In genomic region chr6:21947751-21948386, GRCh38 we compare ENCODE assay signal across 10 cellular contexts.
DNase-seq lines count a peak whose midpoint lies in the region; ATAC-seq and TF ChIP-seq lines count a peak whose summit lies in the region.
"Had no signal": no experiment of that assay in that cellular context is flagged by ENCODE, and none has a peak within 500 bp of the region (broad histone marks: within the 10 kb centered on the region; RNA-seq: fewer than 3 reads in every experiment).

No MANE protein-coding gene starts in this region.

- H3K27ac Mint-ChIP-seq in WTC11: peak overlapping the region; percentile 87; the same call in 1 of the 2 replicates
- no peak overlapping the region for H3K27ac Mint-ChIP-seq in activated CD8-positive, alpha-beta T cell treated with anti-CD3 and anti-CD28 coated beads for 36 hours

- H3K36me3 ChIP-seq in cardiac muscle cell (no peaks in the 10 kb centered on the region), iPS-20b (ENCODE audit: insufficient read depth, low read depth, low read length) (no peaks in the 10 kb centered on the region), thyroid gland (no peaks in the 10 kb centered on the region)
- H3K36me3 ChIP-seq: prostate gland had no signal

- DNase-seq in cardiac muscle cell (ENCODE audit: low read depth in 1 of 2, low spot score in 1 of 2) (no peak), Right ventricle myocardium superior (no peak), WTC11 (ENCODE audit: low spot score) (no peak), thyroid gland (peak; percentile 25 to 36)
- DNase-seq in activated CD8-positive, alpha-beta T cell treated with anti-CD3 and anti-CD28 coated beads for 36 hours: no peak
- DNase-seq in activated CD8-positive, alpha-beta memory T cell treated with anti-CD3 and anti-CD28 coated beads, Interleukin-2, amount 50 U/mL, for 48 hours: no peak
- DNase-seq: activated T-cell treated with anti-CD3 and anti-CD28 coated beads for 4 hours had no signal

- 33 to 38% methylated on average over 5 of the region's 5 CpGs for WGBS in thyroid gland, 2 donors

- H3K27me3 ChIP-seq in cardiac muscle cell (no peaks in the 10 kb centered on the region), iPS-20b (ENCODE audit: insufficient read depth, low read length) (no peaks in the 10 kb centered on the region), thyroid gland (no peaks in the 10 kb centered on the region)

- H3K27ac ChIP-seq in cardiac muscle cell (peak overlapping the region; percentile 22), iPS-20b (ENCODE audit: low read length) (peak overlapping the region; percentile 27), thyroid gland (peak overlapping the region; percentile 78 to 84 (median 84))
- H3K27ac ChIP-seq: prostate gland had no signal

- H3K36me3 Mint-ChIP-seq in WTC11: no peaks in the 10 kb centered on the region
- H3K36me3 Mint-ChIP-seq in activated CD8-positive, alpha-beta T cell treated with anti-CD3 and anti-CD28 coated beads for 36 hours (ENCODE audit: low read depth): no peaks in the 10 kb centered on the region

- no peak for TF ChIP-seq CTCF in cardiac muscle cell (IDR thresholded peaks at IDR 0.05; ENCODE audit: low read depth, low read length)
- no peak for TF ChIP-seq CTCF in WTC11 (IDR thresholded peaks at IDR 0.05)
- TF ChIP-seq CTCF in thyroid gland (IDR thresholded peaks at IDR 0.05): no peak
- no peak for TF ChIP-seq CTCF in activated CD8-positive, alpha-beta T cell treated with anti-CD3 and anti-CD28 coated beads for 36 hours (IDR thresholded peaks at IDR 0.05)

- peak overlapping the region; percentile 24; the same call in 1 of the 2 replicates for H3K4me3 Mint-ChIP-seq in WTC11
- no peak overlapping the region for H3K4me3 Mint-ChIP-seq in activated CD8-positive, alpha-beta T cell treated with anti-CD3 and anti-CD28 coated beads for 36 hours

- H3K9me3 Mint-ChIP-seq in WTC11: no peaks in the 10 kb centered on the region
- no peaks in the 10 kb centered on the region for H3K9me3 Mint-ChIP-seq in activated CD8-positive, alpha-beta T cell treated with anti-CD3 and anti-CD28 coated beads for 36 hours

- H3K27me3 Mint-ChIP-seq in WTC11 (ENCODE audit: low read depth): no peaks in the 10 kb centered on the region
- no peaks in the 10 kb centered on the region for H3K27me3 Mint-ChIP-seq in activated CD8-positive, alpha-beta T cell treated with anti-CD3 and anti-CD28 coated beads for 36 hours

- H3K9me3 ChIP-seq in cardiac muscle cell (ENCODE audit: low read depth): no peaks in the 10 kb centered on the region
- no peaks in the 10 kb centered on the region for H3K9me3 ChIP-seq in iPS-20b (ENCODE audit: insufficient read depth, low read depth, low read length)
- H3K9me3 ChIP-seq in thyroid gland: no peaks in the 10 kb centered on the region
- H3K9me3 ChIP-seq: prostate gland had no signal

- peaks cover 50% of the 10 kb centered on the region for H3K4me1 Mint-ChIP-seq in WTC11
- H3K4me1 Mint-ChIP-seq in activated CD8-positive, alpha-beta T cell treated with anti-CD3 and anti-CD28 coated beads for 36 hours (ENCODE audit: low read depth): peaks cover 8% of the 10 kb centered on the region

- CTCF ChIA-PET in WTC11 (lab: Charles Lee): no interaction called here
- CTCF ChIA-PET in activated CD8-positive, alpha-beta T cell treated with anti-CD3 and anti-CD28 coated beads for 36 hours (lab: Charles Lee): no interaction called here

- H3K4me1 ChIP-seq in cardiac muscle cell (ENCODE audit: low read depth): peaks cover 27% of the 10 kb centered on the region
- H3K4me1 ChIP-seq in iPS-20b (ENCODE audit: insufficient read depth, low read length): peaks cover 14% of the 10 kb centered on the region; the same call in 1 of the 2 replicates
- peaks cover 57 to 67% of the 10 kb centered on the region in 2 donors for H3K4me1 ChIP-seq in thyroid gland
- H3K4me1 ChIP-seq: prostate gland had no signal

- intact Hi-C loops in Right ventricle myocardium superior (cut with DNase I) (no loop called here), thyroid gland (cut with DNase I) (no loop called here)
- intact Hi-C loops in activated CD8-positive, alpha-beta T cell treated with anti-CD3 and anti-CD28 coated beads for 36 hours (cut with micrococcal nuclease): no loop called here

- ATAC-seq in Right ventricle myocardium superior (ENCODE audit: poor library complexity): no peak
- ATAC-seq in WTC11: no peak
- no peak for ATAC-seq in activated CD8-positive, alpha-beta T cell treated with anti-CD3 and anti-CD28 coated beads for 36 hours
- ATAC-seq in HG03139 (IDR thresholded peaks at IDR 0.05; ENCODE audit: unreplicated experiment): no peak

- POLR2A ChIA-PET in WTC11 (lab: Charles Lee): no interaction called here
- POLR2A ChIA-PET in activated CD8-positive, alpha-beta T cell treated with anti-CD3 and anti-CD28 coated beads for 36 hours (lab: Charles Lee): no interaction called here

- H3K4me3 ChIP-seq in cardiac muscle cell (no peak overlapping the region), iPS-20b (ENCODE audit: low read length) (no peak overlapping the region), thyroid gland (replicated peaks in 1 of 3) (no peak overlapping the region)
- H3K4me3 ChIP-seq: prostate gland had no signal

- no peak for TF ChIP-seq POLR2A in thyroid gland (IDR thresholded peaks at IDR 0.05)

- H3K9ac ChIP-seq in iPS-20b (ENCODE audit: low read depth, low read length): no peak overlapping the region

TF ChIP-seq in WTC11, 78 proteins besides CTCF, POLR2A, EP300 and RAD21:
- TF ChIP-seq OVOL2 (CRISPR knock-in tag; IDR thresholded peaks at IDR 0.05; ENCODE audit: borderline replicate concordance) (no peak), ELF4 (CRISPR knock-in tag; IDR thresholded peaks at IDR 0.05; ENCODE audit: low read depth) (no peak), RORB (CRISPR knock-in tag; IDR thresholded peaks at IDR 0.05) (no peak)

Comparison
In these comparisons a context has a peak if more than half of its experiments do, and no peak if none do; other contexts are left out.
1. DNase-seq: peak in thyroid gland (2 of 2); none in cardiac muscle cell (0 of 2), Right ventricle myocardium superior (single experiment), WTC11 (single experiment), activated CD8-positive, alpha-beta T cell treated with anti-CD3 and anti-CD28 coated beads for 36 hours (single experiment) and activated CD8-positive, alpha-beta memory T cell treated with anti-CD3 and anti-CD28 coated beads, Interleukin-2, amount 50 U/mL, for 48 hours (single experiment).
2. H3K27ac ChIP-seq: peak in every context shown above with its lines; median percentile 84 in thyroid gland; 27 in iPS-20b; 22 in cardiac muscle cell.